ENCODE assay signal across 38 cellular contexts in genomic region chr2:144963031-144963430, GRCh38.
"Had no signal": no experiment of that assay in that cellular context is flagged by ENCODE, and none has a peak within 500 bp of the region (broad histone marks: within the 10 kb centered on the region; RNA-seq: fewer than 3 reads in every experiment).

No MANE protein-coding gene starts in this region.

- H3K4me3 ChIP-seq: ascending aorta, cardiac muscle cell had no signal

- DNase-seq: activated B cell treated with CpG ODN at 0.5 μM for 24 hours; activated CD4-positive, alpha-beta memory T cell treated with anti-CD3 and anti-CD28 coated beads, Interleukin-2, amount 10 ng/mL, durations not matched to agents 7 days and 5 days; activated CD4-positive, alpha-beta T cell treated with anti-CD3 and anti-CD28 coated beads for 1 hour; activated CD4-positive, alpha-beta T cell treated with anti-CD3 and anti-CD28 coated beads for 36 hours; activated CD4-positive, alpha-beta T cell treated with anti-CD3 and anti-CD28 coated beads for 48 hours; activated CD4-positive, alpha-beta T cell treated with anti-CD3 and anti-CD28 coated beads, Interleukin-2, amount 10 ng/mL, durations not matched to agents 7 days and 5 days; activated CD4-positive, alpha-beta T cell treated with anti-CD3 and anti-CD28 coated beads, Interleukin-2, amount 50 U/mL, for 48 hours; activated CD8-positive, alpha-beta memory T cell treated with anti-CD3 and anti-CD28 coated beads for 24 hours; activated CD8-positive, alpha-beta memory T cell treated with anti-CD3 and anti-CD28 coated beads, Interleukin-2, amount 10 ng/mL, durations not matched to agents 7 days and 5 days; activated CD8-positive, alpha-beta memory T cell treated with anti-CD3 and anti-CD28 coated beads, Interleukin-2, amount 50 U/mL, for 48 hours; activated CD8-positive, alpha-beta T cell treated with anti-CD3 and anti-CD28 coated beads, Interleukin-2, amount 10 ng/mL, durations not matched to agents 7 days and 5 days; activated effector memory CD4-positive, alpha-beta T cell treated with Interleukin-2 at 50 U/mL for 16 hours; activated gamma-delta T cell; activated naive CD4-positive, alpha-beta T cell treated with anti-CD3 and anti-CD28 coated beads, Interleukin-2, amount 10 ng/mL, durations not matched to agents 7 days and 5 days; activated naive CD4-positive, alpha-beta T cell treated with Interleukin-2 at 50 U/mL for 16 hours; activated naive CD8-positive, alpha-beta T cell treated with anti-CD3 and anti-CD28 coated beads, Interleukin-2, amount 10 ng/mL, durations not matched to agents 7 days and 5 days; activated naive CD8-positive, alpha-beta T cell treated with anti-CD3 and anti-CD28 coated beads, Interleukin-2, amount 50 U/mL, for 24 hours; activated T-cell treated with anti-CD3 and anti-CD28 coated beads, Interleukin-2, amount 50 U/mL, for 24 hours; activated T-cell treated with anti-CD3 and anti-CD28 coated beads, Interleukin-2, amount 50 U/mL, for 48 hours; amygdala; anterior cingulate cortex; caudate nucleus; cerebellar nuclear complex; T-helper 1 cell; T-helper 2 cell; T-helper 9 cell had no signal

- H3K27ac Mint-ChIP-seq: activated B cell treated with CpG ODN at 0.5 μM for 24 hours; activated CD4-positive, alpha-beta memory T cell treated with anti-CD3 and anti-CD28 coated beads, Interleukin-2, amount 10 ng/mL, durations not matched to agents 7 days and 5 days; activated CD4-positive, alpha-beta T cell treated with anti-CD3 and anti-CD28 coated beads for 36 hours; activated CD4-positive, alpha-beta T cell treated with anti-CD3 and anti-CD28 coated beads, Interleukin-2, amount 10 ng/mL, durations not matched to agents 7 days and 5 days; activated CD8-positive, alpha-beta memory T cell treated with anti-CD3 and anti-CD28 coated beads, Interleukin-2, amount 10 ng/mL, durations not matched to agents 7 days and 5 days; activated CD8-positive, alpha-beta T cell treated with anti-CD3 and anti-CD28 coated beads, Interleukin-2, amount 10 ng/mL, durations not matched to agents 7 days and 5 days; activated naive CD4-positive, alpha-beta T cell treated with anti-CD3 and anti-CD28 coated beads, Interleukin-2, amount 10 ng/mL, durations not matched to agents 7 days and 5 days; activated naive CD4-positive, alpha-beta T cell treated with anti-CD3 and anti-CD28 coated beads, Interleukin-2, amount 50 U/mL, for 24 hours; activated naive CD8-positive, alpha-beta T cell; activated naive CD8-positive, alpha-beta T cell treated with anti-CD3 and anti-CD28 coated beads, Interleukin-2, amount 10 ng/mL, durations not matched to agents 7 days and 5 days; activated naive CD8-positive, alpha-beta T cell treated with anti-CD3 and anti-CD28 coated beads, Interleukin-2, amount 50 U/mL, for 24 hours; activated T-cell treated with anti-CD3 and anti-CD28 coated beads, Interleukin-2, amount 50 U/mL, for 24 hours; activated T-helper 2 cell treated with anti-CD3 and anti-CD28 coated beads, Interferon-gamma antibody, Interleukin-2, Interleukin-4, amounts not matched to agents 10 μg/mL and 5 μg/mL and 100 μg/mL, durations not matched to agents 14 hours and 24 hours and 36 hours; brain; T-helper 1 cell treated with Interleukin-12 subunit alpha and Interleukin-12 subunit beta and Interleukin-4 antibody, amounts not matched to agents 30 μg/mL and 1 μg/mL, for 36 hours; T-helper 2 cell treated with Interferon-gamma antibody and Interleukin-4, amounts not matched to agents 5 μg/mL and 100 μg/mL, for 36 hours had no signal

- H3K4me1 Mint-ChIP-seq: activated B cell treated with CpG ODN at 0.5 μM for 24 hours; activated CD4-positive, alpha-beta memory T cell treated with anti-CD3 and anti-CD28 coated beads, Interleukin-2, amount 10 ng/mL, durations not matched to agents 7 days and 5 days; activated CD4-positive, alpha-beta T cell treated with anti-CD3 and anti-CD28 coated beads for 36 hours; activated CD4-positive, alpha-beta T cell treated with anti-CD3 and anti-CD28 coated beads, Interleukin-2, amount 10 ng/mL, durations not matched to agents 7 days and 5 days; activated CD8-positive, alpha-beta memory T cell treated with anti-CD3 and anti-CD28 coated beads, Interleukin-2, amount 10 ng/mL, durations not matched to agents 7 days and 5 days; activated naive CD4-positive, alpha-beta T cell treated with anti-CD3 and anti-CD28 coated beads, Interleukin-2, amount 10 ng/mL, durations not matched to agents 7 days and 5 days; activated naive CD4-positive, alpha-beta T cell treated with anti-CD3 and anti-CD28 coated beads, Interleukin-2, amount 50 U/mL, for 24 hours; activated naive CD8-positive, alpha-beta T cell treated with anti-CD3 and anti-CD28 coated beads, Interleukin-2, amount 10 ng/mL, durations not matched to agents 7 days and 5 days; activated naive CD8-positive, alpha-beta T cell treated with anti-CD3 and anti-CD28 coated beads, Interleukin-2, amount 50 U/mL, for 24 hours; brain; central memory CD8-positive, alpha-beta T cell had no signal

- H3K27me3 ChIP-seq: ascending aorta, cardiac muscle cell had no signal

- ATAC-seq: activated CD4-positive, alpha-beta T cell treated with anti-CD3 and anti-CD28 coated beads for 36 hours; activated CD8-positive, alpha-beta memory T cell treated with anti-CD3 and anti-CD28 coated beads, Interleukin-2, amount 10 ng/mL, durations not matched to agents 7 days and 5 days; activated CD8-positive, alpha-beta T cell treated with anti-CD3 and anti-CD28 coated beads, Interleukin-2, amount 10 ng/mL, durations not matched to agents 7 days and 5 days; activated naive CD8-positive, alpha-beta T cell treated with anti-CD3 and anti-CD28 coated beads, Interleukin-2, amount 50 U/mL, for 24 hours had no signal

- H3K9me3 Mint-ChIP-seq: central memory CD8-positive, alpha-beta T cell had no signal

- H3K27ac ChIP-seq: ascending aorta, cardiac muscle cell, VCaP had no signal

- H3K36me3 Mint-ChIP-seq: activated CD8-positive, alpha-beta memory T cell treated with anti-CD3 and anti-CD28 coated beads, Interleukin-2, amount 10 ng/mL, durations not matched to agents 7 days and 5 days; activated naive CD4-positive, alpha-beta T cell treated with anti-CD3 and anti-CD28 coated beads, Interleukin-2, amount 10 ng/mL, durations not matched to agents 7 days and 5 days; activated naive CD4-positive, alpha-beta T cell treated with anti-CD3 and anti-CD28 coated beads, Interleukin-2, amount 50 U/mL, for 24 hours; activated naive CD8-positive, alpha-beta T cell; activated naive CD8-positive, alpha-beta T cell treated with anti-CD3 and anti-CD28 coated beads, Interleukin-2, amount 10 ng/mL, durations not matched to agents 7 days and 5 days had no signal

- H3K4me3 Mint-ChIP-seq: activated B cell treated with CpG ODN at 0.5 μM for 24 hours; activated CD4-positive, alpha-beta memory T cell treated with anti-CD3 and anti-CD28 coated beads, Interleukin-2, amount 10 ng/mL, durations not matched to agents 7 days and 5 days; activated CD4-positive, alpha-beta T cell treated with anti-CD3 and anti-CD28 coated beads for 36 hours; activated CD4-positive, alpha-beta T cell treated with anti-CD3 and anti-CD28 coated beads, Interleukin-2, amount 10 ng/mL, durations not matched to agents 7 days and 5 days; activated CD8-positive, alpha-beta memory T cell treated with anti-CD3 and anti-CD28 coated beads, Interleukin-2, amount 10 ng/mL, durations not matched to agents 7 days and 5 days; activated CD8-positive, alpha-beta T cell treated with anti-CD3 and anti-CD28 coated beads, Interleukin-2, amount 10 ng/mL, durations not matched to agents 7 days and 5 days; activated naive CD4-positive, alpha-beta T cell treated with anti-CD3 and anti-CD28 coated beads, Interleukin-2, amount 10 ng/mL, durations not matched to agents 7 days and 5 days; activated naive CD4-positive, alpha-beta T cell treated with anti-CD3 and anti-CD28 coated beads, Interleukin-2, amount 50 U/mL, for 24 hours; activated naive CD8-positive, alpha-beta T cell; activated naive CD8-positive, alpha-beta T cell treated with anti-CD3 and anti-CD28 coated beads, Interleukin-2, amount 10 ng/mL, durations not matched to agents 7 days and 5 days; activated naive CD8-positive, alpha-beta T cell treated with anti-CD3 and anti-CD28 coated beads, Interleukin-2, amount 50 U/mL, for 24 hours; activated T-cell treated with anti-CD3 and anti-CD28 coated beads, Interleukin-2, amount 50 U/mL, for 24 hours; brain; central memory CD8-positive, alpha-beta T cell; T-helper 1 cell treated with Interleukin-12 subunit alpha and Interleukin-12 subunit beta and Interleukin-4 antibody, amounts not matched to agents 30 μg/mL and 1 μg/mL, for 36 hours; T-helper 2 cell treated with Interferon-gamma antibody and Interleukin-4, amounts not matched to agents 5 μg/mL and 100 μg/mL, for 36 hours had no signal

- H3K36me3 ChIP-seq: ascending aorta, cardiac muscle cell had no signal

- FAIRE-seq: bronchial epithelial cell, TTC549 had no signal

- H3K4me1 ChIP-seq: ascending aorta had no signal

- H3K9me3 ChIP-seq: ascending aorta had no signal

- H3K27me3 Mint-ChIP-seq: activated B cell treated with CpG ODN at 0.5 μM for 24 hours; activated CD4-positive, alpha-beta memory T cell treated with anti-CD3 and anti-CD28 coated beads, Interleukin-2, amount 10 ng/mL, durations not matched to agents 7 days and 5 days; activated CD4-positive, alpha-beta T cell treated with anti-CD3 and anti-CD28 coated beads for 36 hours; activated CD4-positive, alpha-beta T cell treated with anti-CD3 and anti-CD28 coated beads, Interleukin-2, amount 10 ng/mL, durations not matched to agents 7 days and 5 days; activated naive CD4-positive, alpha-beta T cell treated with anti-CD3 and anti-CD28 coated beads, Interleukin-2, amount 10 ng/mL, durations not matched to agents 7 days and 5 days; activated naive CD4-positive, alpha-beta T cell treated with anti-CD3 and anti-CD28 coated beads, Interleukin-2, amount 50 U/mL, for 24 hours; activated naive CD8-positive, alpha-beta T cell; activated naive CD8-positive, alpha-beta T cell treated with anti-CD3 and anti-CD28 coated beads, Interleukin-2, amount 10 ng/mL, durations not matched to agents 7 days and 5 days had no signal
